Comparison of ENCODE assay signal across 10 cellular contexts in the genomic region with DNA sequence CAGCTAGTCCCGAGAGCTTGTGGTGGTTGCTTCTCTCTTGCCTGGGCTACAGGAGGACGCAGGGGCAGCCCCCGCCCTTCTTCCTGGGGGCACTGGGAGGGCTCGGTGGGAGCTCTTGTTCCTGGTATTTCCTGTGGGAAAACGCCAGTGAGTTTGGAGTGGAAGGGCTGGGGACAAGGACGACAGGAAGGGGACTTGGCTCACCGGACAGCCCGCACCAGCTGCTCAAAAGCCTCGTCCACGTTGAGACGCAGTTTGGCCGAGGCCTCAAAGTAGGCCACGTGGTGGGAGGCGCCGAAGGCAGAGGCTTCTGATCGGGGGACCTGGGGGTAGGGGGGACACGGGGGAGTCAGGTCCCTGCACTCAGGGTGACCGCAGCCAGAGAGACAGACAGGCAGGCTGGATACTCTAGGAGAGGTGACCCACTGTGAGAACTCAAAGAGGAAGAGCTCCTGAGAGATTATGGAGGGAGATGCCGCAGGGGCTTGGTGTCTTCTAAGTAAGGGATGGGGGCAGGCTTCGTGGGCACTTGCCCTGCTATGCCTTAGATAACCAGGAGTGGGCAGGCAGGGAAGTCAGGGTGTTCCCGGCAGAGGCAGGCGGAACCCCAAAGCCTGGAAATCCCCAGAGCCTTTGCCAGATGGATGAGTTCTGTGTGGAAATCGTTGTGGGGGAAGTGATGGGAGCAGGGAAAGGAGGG.
DNase-seq lines count a peak whose midpoint lies in the region; ATAC-seq and TF ChIP-seq lines count a peak whose summit lies in the region.
"Had no signal": no experiment of that assay in that cellular context is flagged by ENCODE, and none has a peak within 500 bp of the region (broad histone marks: within the 10 kb centered on the region; RNA-seq: fewer than 3 reads in every experiment).

No MANE protein-coding gene starts in this region.

- peaks cover 0 to 2% of the 10 kb centered on the region in 2 donors for H3K36me3 Mint-ChIP-seq in stimulated activated naive B cell treated with anti-CD40 and anti-IgM and Interleukin-4, amounts not matched to agents 10 μg/mL and 1 μg/mL and 100 μg/mL, for 72 hours
- H3K36me3 Mint-ChIP-seq: activated naive CD8-positive, alpha-beta T cell treated with anti-CD3 and anti-CD28 coated beads, Interleukin-2, amount 10 ng/mL, durations not matched to agents 7 days and 5 days had no signal

- peak; percentile 38 for DNase-seq in NCI-H82 (lab: John Stamatoyannopoulos, UW)
- DNase-seq in NCI-H82 treated with DMSO at 0.1 percent for 48 hours (lab: John Stamatoyannopoulos, UW; ENCODE audit: unreplicated experiment): no peak
- peak; percentile 42 for DNase-seq in WERI-Rb-1
- DNase-seq in glomerular visceral epithelial cell (ENCODE audit: extremely low spot score): peak; percentile 35
- DNase-seq in stimulated activated naive B cell treated with anti-CD40 and anti-IgM and Interleukin-4, amounts not matched to agents 10 μg/mL and 1 μg/mL and 100 μg/mL, for 72 hours: no peak
- DNase-seq in Ammon's horn (ENCODE audit: low spot score): no peak
- DNase-seq: activated naive CD8-positive, alpha-beta T cell treated with anti-CD3 and anti-CD28 coated beads, Interleukin-2, amount 10 ng/mL, durations not matched to agents 7 days and 5 days; MM.1S had no signal

- no peaks in the 10 kb centered on the region for H3K27me3 ChIP-seq in WERI-Rb-1 (ENCODE audit: insufficient read depth, low read depth, severe bottlenecking)

- H3K27me3 Mint-ChIP-seq in stimulated activated naive B cell treated with anti-CD40 and anti-IgM and Interleukin-4, amounts not matched to agents 10 μg/mL and 1 μg/mL and 100 μg/mL, for 72 hours: no peaks in the 10 kb centered on the region

- no peak overlapping the region for H3K4me3 ChIP-seq in WERI-Rb-1 (ENCODE audit: low read depth, low read length)

- no peaks in the 10 kb centered on the region for H3K9me3 Mint-ChIP-seq in stimulated activated naive B cell treated with anti-CD40 and anti-IgM and Interleukin-4, amounts not matched to agents 10 μg/mL and 1 μg/mL and 100 μg/mL, for 72 hours
- H3K9me3 Mint-ChIP-seq: activated naive CD8-positive, alpha-beta T cell treated with anti-CD3 and anti-CD28 coated beads, Interleukin-2, amount 10 ng/mL, durations not matched to agents 7 days and 5 days had no signal

- TF ChIP-seq CTCF in WERI-Rb-1 (IDR thresholded peaks at IDR 0.05; ENCODE audit: low read depth, low read length): 0 out of 2 replicates have a peak, but pooled peaks have one; percentile 3

- H3K9me3 ChIP-seq in WERI-Rb-1 (ENCODE audit: severe bottlenecking): no peaks in the 10 kb centered on the region

- ATAC-seq in stimulated activated naive B cell treated with anti-CD40 and anti-IgM and Interleukin-4, amounts not matched to agents 10 μg/mL and 1 μg/mL and 100 μg/mL, for 72 hours (replicated peaks): no peak
- ATAC-seq in HG02571 (IDR thresholded peaks at IDR 0.05; ENCODE audit: unreplicated experiment) (no peak), HG03520 (IDR thresholded peaks at IDR 0.05; ENCODE audit: unreplicated experiment) (no peak)

- peaks cover 23 to 26% of the 10 kb centered on the region in 2 donors for H3K4me1 Mint-ChIP-seq in stimulated activated naive B cell treated with anti-CD40 and anti-IgM and Interleukin-4, amounts not matched to agents 10 μg/mL and 1 μg/mL and 100 μg/mL, for 72 hours

- H3K27ac ChIP-seq in WERI-Rb-1: peak overlapping the region; percentile 40

- no peaks in the 10 kb centered on the region; the same call in 1 of the 2 replicates for H3K36me3 ChIP-seq in WERI-Rb-1

- H3K27ac Mint-ChIP-seq in stimulated activated naive B cell treated with anti-CD40 and anti-IgM and Interleukin-4, amounts not matched to agents 10 μg/mL and 1 μg/mL and 100 μg/mL, for 72 hours: peak overlapping the region; percentile 32
- H3K27ac Mint-ChIP-seq: activated naive CD8-positive, alpha-beta T cell treated with anti-CD3 and anti-CD28 coated beads, Interleukin-2, amount 10 ng/mL, durations not matched to agents 7 days and 5 days had no signal

- no peak overlapping the region for H3K4me3 Mint-ChIP-seq in stimulated activated naive B cell treated with anti-CD40 and anti-IgM and Interleukin-4, amounts not matched to agents 10 μg/mL and 1 μg/mL and 100 μg/mL, for 72 hours
- H3K4me3 Mint-ChIP-seq: activated naive CD8-positive, alpha-beta T cell treated with anti-CD3 and anti-CD28 coated beads, Interleukin-2, amount 10 ng/mL, durations not matched to agents 7 days and 5 days had no signal

Comparison
In these comparisons a context has a peak if more than half of its experiments do, and no peak if none do; other contexts are left out.
1. DNase-seq: peak in NCI-H82 (single experiment), WERI-Rb-1 (single experiment) and glomerular visceral epithelial cell (single experiment); none in NCI-H82 treated with DMSO at 0.1 percent for 48 hours (single experiment), stimulated activated naive B cell treated with anti-CD40 and anti-IgM and Interleukin-4, amounts not matched to agents 10 μg/mL and 1 μg/mL and 100 μg/mL, for 72 hours (single experiment) and Ammon's horn (single experiment).